Comparison of ENCODE assay signal across 11 cellular contexts in genomic region chr17:2071421-2072281, GRCh38. TPM values are rescaled to one million over a fixed set of nuclear protein-coding genes. Genes with fewer than 3 reads are reported as not detected.
DNase-seq lines count a peak whose midpoint lies in the region; ATAC-seq and TF ChIP-seq lines count a peak whose summit lies in the region.
"Had no signal": no experiment of that assay in that cellular context is flagged by ENCODE, and none has a peak within 500 bp of the region (broad histone marks: within the 10 kb centered on the region; RNA-seq: fewer than 3 reads in every experiment).

No MANE protein-coding gene starts in this region.

- peak; percentile 93 for DNase-seq in HCEC 1CT
- DNase-seq in WTC11 (ENCODE audit: low spot score) = no peak
- DNase-seq in Right ventricle myocardium superior = peak; percentile 83
- peak; percentile 87 for DNase-seq in sigmoid colon
- no peak for DNase-seq in iPS-NIHi11 (ENCODE audit: low spot score)
- no peak for DNase-seq in DMS153 (lab: John Stamatoyannopoulos, UW)
- DNase-seq: anterior cingulate cortex had no signal

- H3K27ac Mint-ChIP-seq in WTC11 = peak overlapping the region; percentile 24; the same call in 1 of the 2 replicates

- no peak overlapping the region for H3K4me3 Mint-ChIP-seq in WTC11

- intact Hi-C loops in Right ventricle myocardium superior (cut with DNase I) = no loop called here
- intact Hi-C loops in sigmoid colon (cut with DNase I) = no loop called here

- peak overlapping the region; percentile 58 to 78 (median 74) for H3K27ac ChIP-seq in sigmoid colon
- H3K27ac ChIP-seq: SK-N-MC had no signal

- peaks cover 0 to 62% (median 46%) of the 10 kb centered on the region in 4 donors for H3K4me1 ChIP-seq in sigmoid colon

- no peak overlapping the region for H3K4me3 ChIP-seq in sigmoid colon
- H3K4me3 ChIP-seq: SK-N-MC had no signal

- WGBS in sigmoid colon, 2 donors = 77 to 84% methylated on average over 33 of the region's 33 CpGs

- no peaks in the 10 kb centered on the region for H3K27me3 Mint-ChIP-seq in WTC11 (ENCODE audit: low read depth)
- H3K27me3 Mint-ChIP-seq: IgD-negative memory B cell had no signal

- POLR2A ChIA-PET in WTC11 (lab: Charles Lee) = no interaction called here

- no peaks in the 10 kb centered on the region for H3K9me3 Mint-ChIP-seq in WTC11
- H3K9me3 Mint-ChIP-seq: IgD-negative memory B cell had no signal

- H3K36me3 ChIP-seq in sigmoid colon = peaks cover 0 to 13% (median 2%) of the 10 kb centered on the region in 4 donors

- no peaks in the 10 kb centered on the region for H3K27me3 ChIP-seq in sigmoid colon

- TF ChIP-seq POLR2A in sigmoid colon (IDR thresholded peaks at IDR 0.05) = no peak

- no peaks in the 10 kb centered on the region for H3K9me3 ChIP-seq in sigmoid colon

- no peak for ATAC-seq in WTC11
- peak; percentile 62 for ATAC-seq in Right ventricle myocardium superior (ENCODE audit: poor library complexity)
- ATAC-seq in GM19035 (IDR thresholded peaks at IDR 0.05; ENCODE audit: unreplicated experiment) = no peak
- no peak for ATAC-seq in HG03460 (IDR thresholded peaks at IDR 0.05; ENCODE audit: unreplicated experiment)

- H3K4me1 Mint-ChIP-seq in WTC11 = peaks cover 20% of the 10 kb centered on the region

- CTCF ChIA-PET in WTC11 (lab: Charles Lee) = interaction anchor here (0.5 to 11.0 kb wide), 9 partner anchors 15 to 425 kb away, joined by 3 to 96 read pairs (median 3); partner anchors contain the start of gene HIC1

- TF ChIP-seq EP300 in sigmoid colon (IDR thresholded peaks at IDR 0.05) = peak in 2 of 4 donors; percentile 28 to 59

- no peaks in the 10 kb centered on the region; the same call in 1 of the 2 replicates for H3K36me3 Mint-ChIP-seq in WTC11

- TF ChIP-seq CTCF in WTC11 (IDR thresholded peaks at IDR 0.05) (no peak), sigmoid colon (IDR thresholded peaks at IDR 0.05) (no peak)

TF ChIP-seq in WTC11, 78 proteins besides CTCF, POLR2A, EP300 and RAD21:
- TF ChIP-seq USF2 (CRISPR knock-in tag; IDR thresholded peaks at IDR 0.05) (no peak), CDX4 (CRISPR knock-in tag; IDR thresholded peaks at IDR 0.05; ENCODE audit: borderline replicate concordance) (no peak)

RNA-seq across cellular contexts. Expression of gene HIC1, which starts 16.7 kb away (rescaled TPM):
- total RNA-seq in WTC11 (2021) (0.37 to 0.46 TPM (median 0.39 TPM) in 3 replicates), Right ventricle myocardium superior (19.3 TPM), sigmoid colon (10 to 100 TPM; 10.4 to 44.9 (median 24.8) TPM)
- polyA plus RNA-seq in sigmoid colon = 1 to 10 TPM; 1.6 to 5.4 (median 5.1) TPM

RNA-seq across cellular contexts. Expression of gene OVCA2, which starts 29.8 kb away (rescaled TPM):
- total RNA-seq in WTC11 (2021) = 18.4 to 23.5 TPM (median 20.5 TPM) in 3 replicates
- total RNA-seq in Right ventricle myocardium superior = 13.7 TPM
- total RNA-seq in sigmoid colon = 10 to 100 TPM; 26.3 to 43.0 (median 32.9) TPM
- 10 to 100 TPM; 61.3 to 66.8 (median 63.3) TPM for polyA plus RNA-seq in sigmoid colon

RNA-seq across cellular contexts. Expression of gene DPH1, which starts 41.7 kb away (rescaled TPM):
- total RNA-seq in WTC11 (2021) (29.5 to 43.2 TPM (median 33.0 TPM) in 3 replicates), Right ventricle myocardium superior (26.8 TPM), sigmoid colon (10 to 100 TPM; 27.6 to 60.1 (median 38.8) TPM)
- 10 to 100 TPM in 2 of 3 donors, 1 to 10 TPM in 1; 7.2 to 26.6 (median 12.0) TPM for polyA plus RNA-seq in sigmoid colon

RNA-seq across cellular contexts. Expression of gene RTN4RL1, which starts 46.5 kb away (rescaled TPM):
- total RNA-seq in WTC11 (2021) (0.27 to 0.72 TPM (median 0.37 TPM) in 3 replicates), Right ventricle myocardium superior (3.4 TPM), sigmoid colon (under 1 TPM; 0.16 to 0.71 (median 0.48) TPM)
- polyA plus RNA-seq in sigmoid colon = under 1 TPM in 2 of 3 donors, not detected in 1; under 0.01 to 0.69 TPM

Comparison
In these comparisons a context has a peak if more than half of its experiments do, and no peak if none do; other contexts are left out.
1. DNase-seq: peak in HCEC 1CT (single experiment), Right ventricle myocardium superior (single experiment) and sigmoid colon (single experiment); none in WTC11 (single experiment), iPS-NIHi11 (single experiment) and DMS153 (single experiment).